9 cellular contexts compared by ENCODE assay signal in the genomic region with DNA sequence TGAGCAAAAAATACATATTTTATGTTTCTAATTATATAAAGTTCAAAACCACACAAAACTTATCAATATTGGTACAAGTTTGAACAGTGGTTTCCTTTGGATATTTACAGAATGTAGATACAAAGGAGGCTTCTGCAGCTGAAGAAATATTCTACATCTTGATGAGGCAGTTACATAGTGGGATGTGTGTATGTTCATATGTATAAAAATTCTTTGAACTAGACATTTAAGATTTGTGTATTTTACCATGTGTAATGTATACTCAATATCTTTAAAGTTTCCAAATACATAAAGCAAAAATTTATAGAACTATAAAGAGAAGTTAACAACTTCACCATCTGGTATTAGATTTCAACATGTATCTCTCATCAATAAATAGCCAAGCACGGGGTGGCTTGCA.
"Had no signal": no experiment of that assay in that cellular context is flagged by ENCODE, and none has a peak within 500 bp of the region (broad histone marks: within the 10 kb centered on the region; RNA-seq: fewer than 3 reads in every experiment).

No MANE protein-coding gene starts in this region.

- DNase-seq: IMR-90, KBM-7, KG1 had no signal

- ATAC-seq: HepG2, K562 had no signal

- H3K4me3 ChIP-seq: K562 had no signal

- H3K27me3 Mint-ChIP-seq: IgD-negative memory B cell had no signal

- FAIRE-seq: HepG2, HTR-8/SVneo, K562 had no signal

- H3K4me3 Mint-ChIP-seq: IgD-negative memory B cell had no signal

- H3K27ac Mint-ChIP-seq: IgD-negative memory B cell had no signal

- H3K36me3 Mint-ChIP-seq: IgD-negative memory B cell had no signal

- H3K27ac ChIP-seq: HL-60, KMS-11 had no signal

- H3K9ac ChIP-seq: KMS-11 had no signal

- H3K4me2 ChIP-seq: KMS-11 had no signal
